In genomic region chr19:7637374-7638256, GRCh38 we compare ENCODE assay signal across 1 cellular context.
TF ChIP-seq lines count a peak whose summit lies in the region.

No MANE protein-coding gene starts in this region.

TF ChIP-seq in K562, 482 proteins besides CTCF, POLR2A, EP300 and RAD21 (continued from another document and continues in another):
- TF ChIP-seq DEAF1 (CRISPR knock-in tag; IDR thresholded peaks at IDR 0.05) (no peak), ZNF217 (CRISPR knock-in tag; IDR thresholded peaks at IDR 0.05) (no peak), KHSRP (IDR thresholded peaks at IDR 0.05) (no peak), SRSF1 (IDR thresholded peaks at IDR 0.05; ENCODE audit: low read depth, low read length) (no peak), MEF2D (tag; conservative IDR thresholded peaks at IDR 0.05; ENCODE audit: low read depth) (no peak), ZNF239 (CRISPR knock-in tag; IDR thresholded peaks at IDR 0.05) (no peak), ZBTB33 (CRISPR knock-in tag; IDR thresholded peaks at IDR 0.05) (no peak), RBM14 (IDR thresholded peaks at IDR 0.05; ENCODE audit: borderline replicate concordance, insufficient read depth, low read depth, low read length) (no peak), XRCC3 (IDR thresholded peaks at IDR 0.05) (no peak), MYC (IDR thresholded peaks at IDR 0.05; ENCODE audit: low read depth, low read length) (peak; percentile 34), MYC (CRISPR knock-in tag; IDR thresholded peaks at IDR 0.05; ENCODE audit: borderline replicate concordance, low read depth) (peak; percentile 25; the same call in 1 of the 2 replicates), ZNF224 (CRISPR knock-in tag; IDR thresholded peaks at IDR 0.05) (no peak), SRSF7 (optimal IDR thresholded peaks at IDR 0.05; ENCODE audit: low read depth, low read length) (no peak), ZNF780A (CRISPR knock-in tag; IDR thresholded peaks at IDR 0.05) (no peak), ZFP91 (CRISPR knock-in tag; IDR thresholded peaks at IDR 0.05) (no peak), PRMT5 (CRISPR knock-in tag; IDR thresholded peaks at IDR 0.05) (no peak), ARID3B (CRISPR knock-in tag; IDR thresholded peaks at IDR 0.05; ENCODE audit: borderline replicate concordance) (no peak), ZNF354B (CRISPR knock-in tag; IDR thresholded peaks at IDR 0.05) (no peak), RNF2 (IDR thresholded peaks at IDR 0.05) (no peak), CBFB (CRISPR knock-in tag; IDR thresholded peaks at IDR 0.05) (no peak), NFXL1 (CRISPR knock-in tag; IDR thresholded peaks at IDR 0.05) (no peak), SLC30A9 (CRISPR knock-in tag; IDR thresholded peaks at IDR 0.05) (no peak), POLR2H (tag; IDR thresholded peaks at IDR 0.05; ENCODE audit: low read depth) (peak; percentile 58; the same call in 1 of the 2 replicates), SAFB (IDR thresholded peaks at IDR 0.05; ENCODE audit: borderline replicate concordance, low read depth, low read length) (no peak), POU5F1 (IDR thresholded peaks at IDR 0.05; ENCODE audit: borderline replicate concordance, low read depth, low read length, partially characterized antibody) (no peak), ZNF184 (CRISPR knock-in tag; IDR thresholded peaks at IDR 0.05) (no peak), TAL1 (IDR thresholded peaks at IDR 0.05) (no peak; the same call in 1 of the 2 replicates), UBTF (IDR thresholded peaks at IDR 0.05; ENCODE audit: borderline replicate concordance in 1 of 2, low read depth in 2 of 2, low read length in 2 of 2) (peak in 1 of 2 experiments; percentile 64; a peak in 1 of 4 replicates), RFX1 (IDR thresholded peaks at IDR 0.05) (no peak), ZNF212 (CRISPR knock-in tag; IDR thresholded peaks at IDR 0.05) (no peak), ZNF165 (CRISPR knock-in tag; IDR thresholded peaks at IDR 0.05; ENCODE audit: borderline replicate concordance) (no peak), DACH1 (IDR thresholded peaks at IDR 0.05; ENCODE audit: partially characterized antibody) (no peak), BHLHE40 (IDR thresholded peaks at IDR 0.05; ENCODE audit: low read length) (0 out of 2 replicates have a peak, but pooled peaks have one; percentile 4), MNT (conservative IDR thresholded peaks at IDR 0.05) (peak in 1 of 2 experiments; percentile 13; a peak in 2 of 4 replicates), SIRT6 (IDR thresholded peaks at IDR 0.05; ENCODE audit: low read depth, low read length) (no peak), GTF3C2 (IDR thresholded peaks at IDR 0.05; ENCODE audit: borderline replicate concordance, extremely low read depth, insufficient read length) (no peak), LARP7 (IDR thresholded peaks at IDR 0.05) (no peak), ZNF174 (CRISPR knock-in tag; IDR thresholded peaks at IDR 0.05) (no peak), GATAD2B (IDR thresholded peaks at IDR 0.05; ENCODE audit: borderline replicate concordance) (peak; percentile 26; the same call in 1 of the 2 replicates), ZNF197 (CRISPR knock-in tag; IDR thresholded peaks at IDR 0.05; ENCODE audit: low read depth) (no peak), ZNF717 (CRISPR knock-in tag; IDR thresholded peaks at IDR 0.05) (no peak), SIX5 (IDR thresholded peaks at IDR 0.05; ENCODE audit: borderline replicate concordance in 1 of 2, insufficient read depth in 1 of 2, low read depth in 1 of 2, low read length in 2 of 2) (no peak), HDGF (IDR thresholded peaks at IDR 0.05) (no peak), NCOA4 (IDR thresholded peaks at IDR 0.05; ENCODE audit: partially characterized antibody) (no peak), REST (CRISPR knock-in tag; IDR thresholded peaks at IDR 0.05; ENCODE audit: low read depth) (0 out of 2 replicates have a peak, but pooled peaks have one; percentile 30), ZBTB9 (CRISPR knock-in tag; IDR thresholded peaks at IDR 0.05) (peak; percentile 42; the same call in 1 of the 2 replicates), ZNF431 (CRISPR knock-in tag; IDR thresholded peaks at IDR 0.05) (no peak), RBM34 (IDR thresholded peaks at IDR 0.05; ENCODE audit: borderline replicate concordance, insufficient read depth, low read length) (no peak), CXXC5 (CRISPR knock-in tag; IDR thresholded peaks at IDR 0.05) (peak; percentile 39; the same call in 1 of the 2 replicates), HDAC3 (IDR thresholded peaks at IDR 0.05; ENCODE audit: borderline replicate concordance, partially characterized antibody) (no peak)
